Comparison of ENCODE assay signal across 2 cellular contexts in the genomic region with DNA sequence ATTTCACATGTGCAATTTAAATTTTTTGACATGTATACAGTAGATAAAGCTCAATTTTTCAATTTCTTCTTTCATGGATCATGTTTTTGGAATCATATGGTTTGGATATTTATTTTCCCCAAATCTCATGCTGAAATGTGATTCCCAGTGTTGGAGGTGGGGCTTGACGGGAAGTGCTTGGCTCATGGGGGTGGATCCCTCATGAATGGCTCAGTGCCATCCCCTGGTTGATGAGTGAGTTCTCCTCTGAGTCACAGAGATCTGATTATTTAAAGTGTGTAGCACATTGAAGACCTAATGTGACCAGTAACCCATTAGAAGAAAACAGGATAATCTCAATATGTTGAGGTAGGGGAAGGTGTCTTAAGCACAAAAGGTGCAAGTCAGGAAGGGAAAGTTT.
TF ChIP-seq lines count a peak whose summit lies in the region.

No MANE protein-coding gene starts in this region.

TF ChIP-seq in liver, 16 proteins besides CTCF, POLR2A, EP300 and RAD21:
- TF ChIP-seq YY1 (IDR thresholded peaks at IDR 0.05) = peak; percentile 40
- TF ChIP-seq EGR1 (IDR thresholded peaks at IDR 0.05; ENCODE audit: low read depth in 2 of 2) = no peak
- no peak for TF ChIP-seq FOXA2 (IDR thresholded peaks at IDR 0.05)
- TF ChIP-seq, protein P1, sequence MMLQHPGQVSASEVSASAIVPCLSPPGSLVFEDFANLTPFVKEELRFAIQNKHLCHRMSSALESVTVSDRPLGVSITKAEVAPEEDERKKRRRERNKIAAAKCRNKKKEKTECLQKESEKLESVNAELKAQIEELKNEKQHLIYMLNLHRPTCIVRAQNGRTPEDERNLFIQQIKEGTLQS (IDR thresholded peaks at IDR 0.05) = no peak
- TF ChIP-seq, protein P2, sequence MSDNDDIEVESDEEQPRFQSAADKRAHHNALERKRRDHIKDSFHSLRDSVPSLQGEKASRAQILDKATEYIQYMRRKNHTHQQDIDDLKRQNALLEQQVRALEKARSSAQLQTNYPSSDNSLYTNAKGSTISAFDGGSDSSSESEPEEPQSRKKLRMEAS (IDR thresholded peaks at IDR 0.05) = no peak
- TF ChIP-seq SP1 (IDR thresholded peaks at IDR 0.05) = peak; percentile 26
- peak in 1 of 2 donors; percentile 23 for TF ChIP-seq GABPA (IDR thresholded peaks at IDR 0.05 in 1 of 2, conservative IDR thresholded peaks at IDR 0.05 in 1 of 2)
- TF ChIP-seq HNF4A (conservative IDR thresholded peaks at IDR 0.05) = no peak
- TF ChIP-seq, protein P3, sequence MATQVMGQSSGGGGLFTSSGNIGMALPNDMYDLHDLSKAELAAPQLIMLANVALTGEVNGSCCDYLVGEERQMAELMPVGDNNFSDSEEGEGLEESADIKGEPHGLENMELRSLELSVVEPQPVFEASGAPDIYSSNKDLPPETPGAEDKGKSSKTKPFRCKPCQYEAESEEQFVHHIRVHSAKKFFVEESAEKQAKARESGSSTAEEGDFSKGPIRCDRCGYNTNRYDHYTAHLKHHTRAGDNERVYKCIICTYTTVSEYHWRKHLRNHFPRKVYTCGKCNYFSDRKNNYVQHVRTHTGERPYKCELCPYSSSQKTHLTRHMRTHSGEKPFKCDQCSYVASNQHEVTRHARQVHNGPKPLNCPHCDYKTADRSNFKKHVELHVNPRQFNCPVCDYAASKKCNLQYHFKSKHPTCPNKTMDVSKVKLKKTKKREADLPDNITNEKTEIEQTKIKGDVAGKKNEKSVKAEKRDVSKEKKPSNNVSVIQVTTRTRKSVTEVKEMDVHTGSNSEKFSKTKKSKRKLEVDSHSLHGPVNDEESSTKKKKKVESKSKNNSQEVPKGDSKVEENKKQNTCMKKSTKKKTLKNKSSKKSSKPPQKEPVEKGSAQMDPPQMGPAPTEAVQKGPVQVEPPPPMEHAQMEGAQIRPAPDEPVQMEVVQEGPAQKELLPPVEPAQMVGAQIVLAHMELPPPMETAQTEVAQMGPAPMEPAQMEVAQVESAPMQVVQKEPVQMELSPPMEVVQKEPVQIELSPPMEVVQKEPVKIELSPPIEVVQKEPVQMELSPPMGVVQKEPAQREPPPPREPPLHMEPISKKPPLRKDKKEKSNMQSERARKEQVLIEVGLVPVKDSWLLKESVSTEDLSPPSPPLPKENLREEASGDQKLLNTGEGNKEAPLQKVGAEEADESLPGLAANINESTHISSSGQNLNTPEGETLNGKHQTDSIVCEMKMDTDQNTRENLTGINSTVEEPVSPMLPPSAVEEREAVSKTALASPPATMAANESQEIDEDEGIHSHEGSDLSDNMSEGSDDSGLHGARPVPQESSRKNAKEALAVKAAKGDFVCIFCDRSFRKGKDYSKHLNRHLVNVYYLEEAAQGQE (IDR thresholded peaks at IDR 0.05) = no peak
- no peak for TF ChIP-seq TAF1 (conservative IDR thresholded peaks at IDR 0.05)
- TF ChIP-seq, protein P4, sequence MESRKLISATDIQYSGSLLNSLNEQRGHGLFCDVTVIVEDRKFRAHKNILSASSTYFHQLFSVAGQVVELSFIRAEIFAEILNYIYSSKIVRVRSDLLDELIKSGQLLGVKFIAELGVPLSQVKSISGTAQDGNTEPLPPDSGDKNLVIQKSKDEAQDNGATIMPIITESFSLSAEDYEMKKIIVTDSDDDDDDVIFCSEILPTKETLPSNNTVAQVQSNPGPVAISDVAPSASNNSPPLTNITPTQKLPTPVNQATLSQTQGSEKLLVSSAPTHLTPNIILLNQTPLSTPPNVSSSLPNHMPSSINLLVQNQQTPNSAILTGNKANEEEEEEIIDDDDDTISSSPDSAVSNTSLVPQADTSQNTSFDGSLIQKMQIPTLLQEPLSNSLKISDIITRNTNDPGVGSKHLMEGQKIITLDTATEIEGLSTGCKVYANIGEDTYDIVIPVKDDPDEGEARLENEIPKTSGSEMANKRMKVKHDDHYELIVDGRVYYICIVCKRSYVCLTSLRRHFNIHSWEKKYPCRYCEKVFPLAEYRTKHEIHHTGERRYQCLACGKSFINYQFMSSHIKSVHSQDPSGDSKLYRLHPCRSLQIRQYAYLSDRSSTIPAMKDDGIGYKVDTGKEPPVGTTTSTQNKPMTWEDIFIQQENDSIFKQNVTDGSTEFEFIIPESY (IDR thresholded peaks at IDR 0.05) = peak; percentile 93
- TF ChIP-seq FOXA1 (IDR thresholded peaks at IDR 0.05) = no peak
- TF ChIP-seq RXRA (IDR thresholded peaks at IDR 0.05) = no peak
- TF ChIP-seq NR2F2 (IDR thresholded peaks at IDR 0.05) = no peak
- TF ChIP-seq HNF4G (IDR thresholded peaks at IDR 0.05) = no peak
- peak; percentile 39 to 41 for TF ChIP-seq JUND (IDR thresholded peaks at IDR 0.05)

TF ChIP-seq in HepG2, 621 proteins besides CTCF, POLR2A, EP300 and RAD21:
- TF ChIP-seq ZNF501 (CRISPR knock-in tag; IDR thresholded peaks at IDR 0.05) = no peak
- TF ChIP-seq, protein P5, sequence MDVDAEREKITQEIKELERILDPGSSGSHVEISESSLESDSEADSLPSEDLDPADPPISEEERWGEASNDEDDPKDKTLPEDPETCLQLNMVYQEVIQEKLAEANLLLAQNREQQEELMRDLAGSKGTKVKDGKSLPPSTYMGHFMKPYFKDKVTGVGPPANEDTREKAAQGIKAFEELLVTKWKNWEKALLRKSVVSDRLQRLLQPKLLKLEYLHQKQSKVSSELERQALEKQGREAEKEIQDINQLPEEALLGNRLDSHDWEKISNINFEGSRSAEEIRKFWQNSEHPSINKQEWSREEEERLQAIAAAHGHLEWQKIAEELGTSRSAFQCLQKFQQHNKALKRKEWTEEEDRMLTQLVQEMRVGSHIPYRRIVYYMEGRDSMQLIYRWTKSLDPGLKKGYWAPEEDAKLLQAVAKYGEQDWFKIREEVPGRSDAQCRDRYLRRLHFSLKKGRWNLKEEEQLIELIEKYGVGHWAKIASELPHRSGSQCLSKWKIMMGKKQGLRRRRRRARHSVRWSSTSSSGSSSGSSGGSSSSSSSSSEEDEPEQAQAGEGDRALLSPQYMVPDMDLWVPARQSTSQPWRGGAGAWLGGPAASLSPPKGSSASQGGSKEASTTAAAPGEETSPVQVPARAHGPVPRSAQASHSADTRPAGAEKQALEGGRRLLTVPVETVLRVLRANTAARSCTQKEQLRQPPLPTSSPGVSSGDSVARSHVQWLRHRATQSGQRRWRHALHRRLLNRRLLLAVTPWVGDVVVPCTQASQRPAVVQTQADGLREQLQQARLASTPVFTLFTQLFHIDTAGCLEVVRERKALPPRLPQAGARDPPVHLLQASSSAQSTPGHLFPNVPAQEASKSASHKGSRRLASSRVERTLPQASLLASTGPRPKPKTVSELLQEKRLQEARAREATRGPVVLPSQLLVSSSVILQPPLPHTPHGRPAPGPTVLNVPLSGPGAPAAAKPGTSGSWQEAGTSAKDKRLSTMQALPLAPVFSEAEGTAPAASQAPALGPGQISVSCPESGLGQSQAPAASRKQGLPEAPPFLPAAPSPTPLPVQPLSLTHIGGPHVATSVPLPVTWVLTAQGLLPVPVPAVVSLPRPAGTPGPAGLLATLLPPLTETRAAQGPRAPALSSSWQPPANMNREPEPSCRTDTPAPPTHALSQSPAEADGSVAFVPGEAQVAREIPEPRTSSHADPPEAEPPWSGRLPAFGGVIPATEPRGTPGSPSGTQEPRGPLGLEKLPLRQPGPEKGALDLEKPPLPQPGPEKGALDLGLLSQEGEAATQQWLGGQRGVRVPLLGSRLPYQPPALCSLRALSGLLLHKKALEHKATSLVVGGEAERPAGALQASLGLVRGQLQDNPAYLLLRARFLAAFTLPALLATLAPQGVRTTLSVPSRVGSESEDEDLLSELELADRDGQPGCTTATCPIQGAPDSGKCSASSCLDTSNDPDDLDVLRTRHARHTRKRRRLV (CRISPR knock-in tag; IDR thresholded peaks at IDR 0.05) = no peak
- TF ChIP-seq HOXA7 (CRISPR knock-in tag; IDR thresholded peaks at IDR 0.05) = no peak
